11 cellular contexts compared by ENCODE assay signal in genomic region chr2:85765081-85765731, GRCh38. TPM values are rescaled to one million over a fixed set of nuclear protein-coding genes. Genes with fewer than 3 reads are reported as not detected.
A peak's percentile ranks its signal among the peaks of the same experiment; 100 is the strongest.
DNase-seq lines count a peak whose midpoint lies in the region; ATAC-seq, FAIRE-seq and TF ChIP-seq lines count a peak whose summit lies in the region.
"Had no signal": no experiment of that assay in that cellular context is flagged by ENCODE, and none has a peak within 500 bp of the region (broad histone marks: within the 10 kb centered on the region; RNA-seq: fewer than 3 reads in every experiment).

No MANE protein-coding gene starts in this region.

- no peak for TF ChIP-seq RAD21 in HepG2 (CRISPR knock-in tag; IDR thresholded peaks at IDR 0.05)

- POLR2A ChIA-PET in HepG2 (lab: Yijun Ruan, JAX) = no interaction called here
- POLR2A ChIA-PET in PC-9 (lab: Charles Lee; ENCODE audit: unreplicated experiment) = interaction anchor here (0.7 kb wide), 1 partner anchor 385 kb away, joined by 3 read pairs; no protein-coding TSS in a partner anchor

- intact Hi-C loops in HepG2 (cut with micrococcal nuclease; ENCODE audit: unreplicated experiment) = no loop called here
- intact Hi-C loops in right lobe of liver (cut with DNase I) = no loop called here
- intact Hi-C loops in PC-9 (cut with micrococcal nuclease; ENCODE audit: unreplicated experiment) = no loop called here

- TF ChIP-seq CTCF in HepG2 (CRISPR knock-in tag; IDR thresholded peaks at IDR 0.05) (no peak), right lobe of liver (IDR thresholded peaks at IDR 0.05) (no peak), PC-9 (conservative IDR thresholded peaks at IDR 0.05) (no peak)

- CTCF ChIA-PET in HepG2 (lab: Yijun Ruan, JAX; ENCODE audit: low intra/inter-chr PET ratio, low total read pairs) = no interaction called here
- CTCF ChIA-PET in PC-9 (lab: Charles Lee) = no interaction called here

- no peak overlapping the region for H2AFZ ChIP-seq in HepG2 (ENCODE audit: low read length)
- H2AFZ ChIP-seq in PC-9 = no peak overlapping the region

- no peak for ATAC-seq in HepG2
- ATAC-seq in right lobe of liver = no peak
- no peak for ATAC-seq in GM18502 (IDR thresholded peaks at IDR 0.05; ENCODE audit: poor library complexity, unreplicated experiment)
- no peak for ATAC-seq in GM21367 (IDR thresholded peaks at IDR 0.05; ENCODE audit: unreplicated experiment)

- in situ Hi-C loops in HepG2 (cut with HindIII; ENCODE audit: extremely low pct_ligation_motif_present, low pct_unique_long_range_greater_than_20kb) = no loop called here

- H3K79me2 ChIP-seq in HepG2 (ENCODE audit: insufficient read depth, low read length) (no peaks in the 10 kb centered on the region), PC-9 (ENCODE audit: low read depth) (no peaks in the 10 kb centered on the region)

- no peak overlapping the region for H3K9ac ChIP-seq in HepG2 (ENCODE audit: insufficient read depth, low read depth, low read length)

- 91% methylated on average over 26 of the region's 26 CpGs for WGBS in HepG2 (ENCODE audit: low lambda C conversion rate)
- 53% methylated on average over 21 of the region's 26 CpGs for WGBS in right lobe of liver (ENCODE audit: insufficient coverage, low coverage, low lambda C conversion rate, missing lambda C conversion rate)

- TF ChIP-seq POLR2A in HepG2 (IDR thresholded peaks at IDR 0.05; ENCODE audit: insufficient read depth in 1 of 2, low read depth in 2 of 2, low read length in 2 of 2) (no peak), right lobe of liver (IDR thresholded peaks at IDR 0.05) (no peak)

- H3K9me3 ChIP-seq in HepG2 (ENCODE audit: low read length) = no peaks in the 10 kb centered on the region
- no peaks in the 10 kb centered on the region for H3K9me3 ChIP-seq in right lobe of liver
- H3K9me3 ChIP-seq in PC-9 (ENCODE audit: insufficient read depth, low read depth) = no peaks in the 10 kb centered on the region
- no peaks in the 10 kb centered on the region for H3K9me3 ChIP-seq in iPS-18c (ENCODE audit: control insufficient read depth, insufficient read depth, low read length)

- DNase-seq in HepG2 (ENCODE audit: low spot score) = no peak
- DNase-seq in right lobe of liver = no peak
- DNase-seq in PC-9 = peak in 1 of 2 experiments; percentile 35
- DNase-seq in activated CD4-positive, alpha-beta T cell treated with anti-CD3 and anti-CD28 coated beads for 48 hours = no peak
- DNase-seq in activated CD4-positive, alpha-beta T cell treated with anti-CD3 and anti-CD28 coated beads for 4 hours = no peak
- DNase-seq: AML-193, small intestine, WERI-Rb-1 had no signal

- H3F3A ChIP-seq in PC-9 (ENCODE audit: insufficient read depth, low read depth) = peaks cover 13% of the 10 kb centered on the region; the same call in 1 of the 2 replicates

- H3K9me2 ChIP-seq in PC-9 (ENCODE audit: insufficient read depth) = no peaks in the 10 kb centered on the region

- H3K4me2 ChIP-seq in HepG2 (ENCODE audit: low read depth, low read length) (no peak overlapping the region), PC-9 (peak overlapping the region; percentile 46)

- H3K27me3 ChIP-seq in HepG2 (ENCODE audit: control insufficient read depth in 1 of 2, insufficient read depth in 2 of 2, low read length in 2 of 2) (no peaks in the 10 kb centered on the region), right lobe of liver (no peaks in the 10 kb centered on the region), PC-9 (ENCODE audit: insufficient read depth, low read depth) (no peaks in the 10 kb centered on the region; the same call in 1 of the 2 replicates)

- H3K36me3 ChIP-seq in HepG2 (replicated peaks in 1 of 2; ENCODE audit: control insufficient read depth in 1 of 2, insufficient read depth in 2 of 2, low read length in 2 of 2) (no peaks in the 10 kb centered on the region), right lobe of liver (peaks cover 0 to 35% (median 0%) of the 10 kb centered on the region in 4 donors), PC-9 (ENCODE audit: low read depth) (no peaks in the 10 kb centered on the region)
- H3K36me3 ChIP-seq: WERI-Rb-1 had no signal

- H4K20me1 ChIP-seq in HepG2 (ENCODE audit: insufficient read depth, low read length) (no peaks in the 10 kb centered on the region), PC-9 (ENCODE audit: insufficient read depth) (no peaks in the 10 kb centered on the region)

- H3K4me1 ChIP-seq in HepG2 (ENCODE audit: insufficient read depth, low read length) (peaks cover 62% of the 10 kb centered on the region), right lobe of liver (peaks cover 0 to 53% (median 15%) of the 10 kb centered on the region in 4 donors), PC-9 (replicated peaks; ENCODE audit: insufficient read depth) (peaks cover 18% of the 10 kb centered on the region)

- BruUV-seq in HepG2 (replicated peaks; lab: Mats Ljungman, UMichigan) = no TSS peak
- BruUV-seq in PC-9 (replicated peaks; lab: Mats Ljungman, UMichigan) = no TSS peak

- no peak overlapping the region for H3K4me3 ChIP-seq in HepG2 (replicated peaks in 1 of 3; ENCODE audit: insufficient read depth in 1 of 3, low read depth in 2 of 3, low read length in 3 of 3)
- no peak overlapping the region for H3K4me3 ChIP-seq in right lobe of liver
- no peak overlapping the region for H3K4me3 ChIP-seq in PC-9
- peak overlapping the region; percentile 42 for H3K4me3 ChIP-seq in iPS-18c (ENCODE audit: insufficient read depth, low read depth, low read length)

- TF ChIP-seq EP300 in HepG2 (IDR thresholded peaks at IDR 0.05; ENCODE audit: low read depth in 2 of 2, low read length in 2 of 2) = no peak
- no peak for TF ChIP-seq EP300 in HepG2 (CRISPR knock-in tag; IDR thresholded peaks at IDR 0.05; ENCODE audit: borderline replicate concordance)

- H3K27ac ChIP-seq in HepG2 (ENCODE audit: extremely low read length, insufficient read depth, low read length) = no peak overlapping the region
- H3K27ac ChIP-seq in right lobe of liver = no peak overlapping the region
- H3K27ac ChIP-seq in PC-9 = no peak overlapping the region
- H3K27ac ChIP-seq: WERI-Rb-1 had no signal

- no peak for FAIRE-seq in HepG2 (lab: Jason Lieb, UNC)
- FAIRE-seq: small intestine had no signal

TF ChIP-seq in HepG2, 621 proteins besides CTCF, POLR2A, EP300 and RAD21 (continues in another document):
- no peak for TF ChIP-seq ZNF782 (CRISPR knock-in tag; IDR thresholded peaks at IDR 0.05; ENCODE audit: borderline replicate concordance)
- no peak for TF ChIP-seq REST (IDR thresholded peaks at IDR 0.05; ENCODE audit: borderline replicate concordance in 1 of 2, low read depth in 1 of 2, low read length in 2 of 2)
- TF ChIP-seq KDM2A (CRISPR knock-in tag; IDR thresholded peaks at IDR 0.05; ENCODE audit: borderline replicate concordance, low read depth) = no peak

RNA-seq across cellular contexts. Expression of gene ATOH8, which starts 11.4 kb away (rescaled TPM):
- total RNA-seq in HepG2 (2016; rRNA removed; fragmentation: Illumina TruSeq; extraction: Trizol) (0.11 and 0.13 TPM in 2 replicates), right lobe of liver (10 to 100 TPM in 4 of 6 experiments, 1 to 10 TPM in 2; 5.3 to 78.0 (median 46.2) TPM), PC-9 (2021) (0.25 TPM in 1 of 2 replicates, not detected in the other)
- total RNA-seq in HepG2 (2016; cell fraction: cytosol; rRNA removed; fragmentation: Illumina TruSeq; extraction: Trizol; ENCODE audit: low read depth) = 0.10 TPM in 1 of 2 replicates, not detected in the other
- 0.13 and 0.21 TPM in 2 replicates for total RNA-seq in HepG2 (2016; cell fraction: insoluble cytoplasmic fraction; rRNA removed; fragmentation: Illumina TruSeq; extraction: Trizol)
- 0.12 and 0.21 TPM in 2 replicates for total RNA-seq in HepG2 (2016; cell fraction: membrane; rRNA removed; fragmentation: Illumina TruSeq; extraction: Trizol)
- 0.34 and 0.38 TPM in 2 replicates for total RNA-seq in HepG2 (2016; cell fraction: nucleus; rRNA removed; fragmentation: Illumina TruSeq; extraction: Trizol)
- polyA plus RNA-seq in HepG2 (2011; rRNA removed) = 0.22 and 0.61 TPM in 2 replicates
- 0.23 and 0.62 TPM in 2 replicates for polyA plus RNA-seq in HepG2 (2011; cell fraction: cytosol; rRNA removed)
- 0.55 and 0.88 TPM in 2 replicates for polyA plus RNA-seq in HepG2 (2011; cell fraction: nucleus; rRNA removed)
- polyA plus RNA-seq in HepG2 (2012) = 0.13 TPM in 1 of 2 replicates, not detected in the other
- polyA plus RNA-seq in HepG2 (2016; cell fraction: cytosol; fragmentation: Illumina TruSeq; extraction: Trizol; ENCODE audit: low read depth) = not detected in 2 replicates
- 0.11 and 0.14 TPM in 2 replicates for polyA plus RNA-seq in HepG2 (2016; cell fraction: insoluble cytoplasmic fraction; fragmentation: Illumina TruSeq; extraction: Trizol; ENCODE audit: low read depth)
- 0.13 TPM in 1 of 2 replicates, not detected in the other for polyA plus RNA-seq in HepG2 (2016; cell fraction: membrane; fragmentation: Illumina TruSeq; extraction: Trizol; ENCODE audit: low read depth)
- 0.15 and 0.25 TPM in 2 replicates for polyA plus RNA-seq in HepG2 (2016; cell fraction: nucleus; fragmentation: Illumina TruSeq; extraction: Trizol; ENCODE audit: insufficient read depth, low read depth)
- 1.6 and 10.7 TPM in 2 replicates for polyA minus RNA-seq in HepG2 (2011; rRNA and poly(A)+ RNA removed; ENCODE audit: low replicate concordance)
- 0.44 TPM in 1 of 2 replicates, not detected in the other for polyA minus RNA-seq in HepG2 (2011; cell fraction: cytosol; rRNA and poly(A)+ RNA removed)
- 0.62 and 1.4 TPM in 2 replicates for polyA minus RNA-seq in HepG2 (2011; cell fraction: nucleus; rRNA and poly(A)+ RNA removed)
